17 cellular contexts compared by ENCODE assay signal in the genomic region with DNA sequence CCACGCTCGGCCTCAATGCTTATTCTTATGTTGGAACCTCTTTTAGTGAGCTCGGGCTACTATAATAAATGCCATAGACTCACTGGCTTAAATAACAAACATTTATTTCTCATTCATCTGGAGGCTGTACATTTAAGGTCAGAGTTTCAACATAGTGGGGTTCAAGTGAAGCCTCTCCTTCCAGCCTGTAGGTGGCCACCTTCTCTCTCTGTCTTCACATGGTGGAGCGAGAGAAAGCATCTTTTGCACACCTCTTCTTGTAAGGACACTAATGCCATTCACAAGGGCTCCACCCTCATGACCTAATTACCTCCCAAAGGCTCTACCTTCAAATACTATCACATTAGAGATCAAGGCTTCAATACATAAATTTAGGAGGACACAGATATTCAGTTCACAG.
"Had no signal": no experiment of that assay in that cellular context is flagged by ENCODE, and none has a peak within 500 bp of the region (broad histone marks: within the 10 kb centered on the region; RNA-seq: fewer than 3 reads in every experiment).

No MANE protein-coding gene starts in this region.

- H3K4me1 Mint-ChIP-seq: activated CD4-positive, alpha-beta memory T cell treated with anti-CD3 and anti-CD28 coated beads, Interleukin-2, amount 10 ng/mL, durations not matched to agents 7 days and 5 days; activated CD8-positive, alpha-beta memory T cell treated with anti-CD3 and anti-CD28 coated beads, Interleukin-2, amount 10 ng/mL, durations not matched to agents 7 days and 5 days; activated naive CD8-positive, alpha-beta T cell treated with anti-CD3 and anti-CD28 coated beads, Interleukin-2, amount 10 ng/mL, durations not matched to agents 7 days and 5 days; nephron had no signal

- H3K9me3 ChIP-seq: body of pancreas had no signal

- H3K27ac Mint-ChIP-seq: activated CD4-positive, alpha-beta memory T cell treated with anti-CD3 and anti-CD28 coated beads, Interleukin-2, amount 10 ng/mL, durations not matched to agents 7 days and 5 days; activated CD8-positive, alpha-beta memory T cell treated with anti-CD3 and anti-CD28 coated beads, Interleukin-2, amount 10 ng/mL, durations not matched to agents 7 days and 5 days; activated naive CD8-positive, alpha-beta T cell treated with anti-CD3 and anti-CD28 coated beads, Interleukin-2, amount 10 ng/mL, durations not matched to agents 7 days and 5 days; effector memory CD8-positive, alpha-beta T cell; nephron; stimulated activated naive CD8-positive, alpha-beta T cell treated with anti-CD3 and anti-CD28 coated beads, Interleukin-15, Interleukin-2, amounts not matched to agents 100 ng/mL and 50 ng/mL, for 24 hours had no signal

- H3K9me3 Mint-ChIP-seq: stimulated activated naive CD8-positive, alpha-beta T cell treated with anti-CD3 and anti-CD28 coated beads, Interleukin-15, Interleukin-2, amounts not matched to agents 100 ng/mL and 50 ng/mL, for 24 hours had no signal

- ATAC-seq: activated CD8-positive, alpha-beta memory T cell treated with anti-CD3 and anti-CD28 coated beads, Interleukin-2, amount 10 ng/mL, durations not matched to agents 7 days and 5 days; body of pancreas; effector memory CD8-positive, alpha-beta T cell; left lung had no signal

- H3K4me1 ChIP-seq: body of pancreas, left lung, tibial nerve had no signal

- DNase-seq: activated CD4-positive, alpha-beta memory T cell treated with anti-CD3 and anti-CD28 coated beads, Interleukin-2, amount 10 ng/mL, durations not matched to agents 7 days and 5 days; activated CD4-positive, alpha-beta T cell treated with anti-CD3 and anti-CD28 coated beads for 4 hours; activated CD8-positive, alpha-beta memory T cell treated with anti-CD3 and anti-CD28 coated beads, Interleukin-2, amount 10 ng/mL, durations not matched to agents 7 days and 5 days; activated naive CD8-positive, alpha-beta T cell treated with anti-CD3 and anti-CD28 coated beads, Interleukin-2, amount 10 ng/mL, durations not matched to agents 7 days and 5 days; body of pancreas; effector memory CD8-positive, alpha-beta T cell; left lung; midbrain; occipital lobe; posterior cingulate gyrus; retina; stimulated activated CD4-positive, alpha-beta T cell treated with anti-CD3 and anti-CD28 coated beads, Interleukin-2, amount 100 ng/mL, for 24 hours; T-helper 2 cell had no signal

- H3K27me3 Mint-ChIP-seq: activated CD4-positive, alpha-beta memory T cell treated with anti-CD3 and anti-CD28 coated beads, Interleukin-2, amount 10 ng/mL, durations not matched to agents 7 days and 5 days; activated CD8-positive, alpha-beta memory T cell treated with anti-CD3 and anti-CD28 coated beads, Interleukin-2, amount 10 ng/mL, durations not matched to agents 7 days and 5 days; activated naive CD8-positive, alpha-beta T cell treated with anti-CD3 and anti-CD28 coated beads, Interleukin-2, amount 10 ng/mL, durations not matched to agents 7 days and 5 days; effector memory CD8-positive, alpha-beta T cell; stimulated activated naive CD8-positive, alpha-beta T cell treated with anti-CD3 and anti-CD28 coated beads, Interleukin-15, Interleukin-2, amounts not matched to agents 100 ng/mL and 50 ng/mL, for 24 hours had no signal

- H3K36me3 Mint-ChIP-seq: activated CD8-positive, alpha-beta memory T cell treated with anti-CD3 and anti-CD28 coated beads, Interleukin-2, amount 10 ng/mL, durations not matched to agents 7 days and 5 days; activated naive CD8-positive, alpha-beta T cell treated with anti-CD3 and anti-CD28 coated beads, Interleukin-2, amount 10 ng/mL, durations not matched to agents 7 days and 5 days had no signal

- H3K27ac ChIP-seq: body of pancreas, hepatocyte, left lung, tibial nerve had no signal

- H3K27me3 ChIP-seq: body of pancreas, hepatocyte, left lung, tibial nerve had no signal

- H3K4me3 Mint-ChIP-seq: activated CD4-positive, alpha-beta memory T cell treated with anti-CD3 and anti-CD28 coated beads, Interleukin-2, amount 10 ng/mL, durations not matched to agents 7 days and 5 days; activated CD8-positive, alpha-beta memory T cell treated with anti-CD3 and anti-CD28 coated beads, Interleukin-2, amount 10 ng/mL, durations not matched to agents 7 days and 5 days; activated naive CD8-positive, alpha-beta T cell treated with anti-CD3 and anti-CD28 coated beads, Interleukin-2, amount 10 ng/mL, durations not matched to agents 7 days and 5 days; effector memory CD8-positive, alpha-beta T cell; nephron; stimulated activated naive CD8-positive, alpha-beta T cell treated with anti-CD3 and anti-CD28 coated beads, Interleukin-15, Interleukin-2, amounts not matched to agents 100 ng/mL and 50 ng/mL, for 24 hours had no signal

- H3K4me3 ChIP-seq: body of pancreas, hepatocyte, left lung, tibial nerve had no signal

- H3K36me3 ChIP-seq: left lung, tibial nerve had no signal
